In the genomic region with DNA sequence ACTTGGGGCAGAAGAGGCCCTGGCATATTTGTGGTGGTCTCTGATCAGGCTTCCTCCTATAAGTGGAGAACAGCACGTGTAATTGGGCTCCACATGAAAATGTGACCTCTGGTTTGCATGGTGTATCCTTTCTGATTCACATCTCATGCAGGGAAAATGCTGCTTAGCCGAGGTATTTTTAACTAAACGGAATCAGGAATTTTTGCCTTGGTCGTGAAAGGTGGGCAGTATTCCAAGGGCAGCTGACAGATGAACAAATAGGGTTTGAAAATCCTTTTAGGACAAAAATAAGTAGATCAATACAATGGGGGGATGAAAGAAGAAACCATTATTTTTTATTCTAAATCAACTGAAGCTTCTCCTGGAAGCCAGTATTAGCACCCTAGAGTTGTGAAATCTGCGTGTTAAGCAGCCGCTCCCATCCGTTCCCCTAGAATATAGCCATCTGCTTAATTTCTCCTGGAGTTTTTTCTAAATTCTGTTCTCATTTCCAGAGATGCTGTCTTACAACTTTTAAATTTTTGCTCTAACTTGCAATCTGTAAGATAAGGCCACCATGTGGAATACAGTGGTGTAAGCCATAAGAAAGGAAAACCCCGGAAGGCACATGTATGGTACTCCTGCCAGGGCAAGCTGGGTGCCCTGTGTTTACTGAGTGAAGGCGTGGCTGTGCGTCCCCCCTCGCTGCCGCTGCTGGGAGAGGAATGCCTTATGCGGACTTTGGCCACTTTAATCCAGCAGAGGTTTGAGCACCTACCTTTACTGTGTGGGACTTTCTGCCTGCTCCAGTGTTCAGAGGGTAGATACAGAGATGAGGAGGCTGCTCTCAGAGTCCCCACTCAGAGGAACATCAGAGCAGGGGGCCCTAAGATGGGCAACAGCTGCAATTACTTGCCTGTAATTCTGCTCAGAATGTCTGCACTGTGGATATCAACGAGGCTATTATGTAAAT, we compare ENCODE assay signal across 1 cellular context.
A peak's percentile ranks its signal among the peaks of the same experiment; 100 is the strongest.
TF ChIP-seq lines count a peak whose summit lies in the region.

No MANE protein-coding gene starts in this region.

TF ChIP-seq in HepG2, 621 proteins besides CTCF, POLR2A, EP300 and RAD21 (continued from another document and continues in another):
- TF ChIP-seq, protein P1, sequence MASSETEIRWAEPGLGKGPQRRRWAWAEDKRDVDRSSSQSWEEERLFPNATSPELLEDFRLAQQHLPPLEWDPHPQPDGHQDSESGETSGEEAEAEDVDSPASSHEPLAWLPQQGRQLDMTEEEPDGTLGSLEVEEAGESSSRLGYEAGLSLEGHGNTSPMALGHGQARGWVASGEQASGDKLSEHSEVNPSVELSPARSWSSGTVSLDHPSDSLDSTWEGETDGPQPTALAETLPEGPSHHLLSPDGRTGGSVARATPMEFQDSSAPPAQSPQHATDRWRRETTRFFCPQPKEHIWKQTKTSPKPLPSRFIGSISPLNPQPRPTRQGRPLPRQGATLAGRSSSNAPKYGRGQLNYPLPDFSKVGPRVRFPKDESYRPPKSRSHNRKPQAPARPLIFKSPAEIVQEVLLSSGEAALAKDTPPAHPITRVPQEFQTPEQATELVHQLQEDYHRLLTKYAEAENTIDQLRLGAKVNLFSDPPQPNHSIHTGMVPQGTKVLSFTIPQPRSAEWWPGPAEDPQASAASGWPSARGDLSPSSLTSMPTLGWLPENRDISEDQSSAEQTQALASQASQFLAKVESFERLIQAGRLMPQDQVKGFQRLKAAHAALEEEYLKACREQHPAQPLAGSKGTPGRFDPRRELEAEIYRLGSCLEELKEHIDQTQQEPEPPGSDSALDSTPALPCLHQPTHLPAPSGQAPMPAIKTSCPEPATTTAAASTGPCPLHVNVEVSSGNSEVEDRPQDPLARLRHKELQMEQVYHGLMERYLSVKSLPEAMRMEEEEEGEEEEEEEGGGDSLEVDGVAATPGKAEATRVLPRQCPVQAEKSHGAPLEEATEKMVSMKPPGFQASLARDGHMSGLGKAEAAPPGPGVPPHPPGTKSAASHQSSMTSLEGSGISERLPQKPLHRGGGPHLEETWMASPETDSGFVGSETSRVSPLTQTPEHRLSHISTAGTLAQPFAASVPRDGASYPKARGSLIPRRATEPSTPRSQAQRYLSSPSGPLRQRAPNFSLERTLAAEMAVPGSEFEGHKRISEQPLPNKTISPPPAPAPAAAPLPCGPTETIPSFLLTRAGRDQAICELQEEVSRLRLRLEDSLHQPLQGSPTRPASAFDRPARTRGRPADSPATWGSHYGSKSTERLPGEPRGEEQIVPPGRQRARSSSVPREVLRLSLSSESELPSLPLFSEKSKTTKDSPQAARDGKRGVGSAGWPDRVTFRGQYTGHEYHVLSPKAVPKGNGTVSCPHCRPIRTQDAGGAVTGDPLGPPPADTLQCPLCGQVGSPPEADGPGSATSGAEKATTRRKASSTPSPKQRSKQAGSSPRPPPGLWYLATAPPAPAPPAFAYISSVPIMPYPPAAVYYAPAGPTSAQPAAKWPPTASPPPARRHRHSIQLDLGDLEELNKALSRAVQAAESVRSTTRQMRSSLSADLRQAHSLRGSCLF (CRISPR knock-in tag; IDR thresholded peaks at IDR 0.05; ENCODE audit: borderline replicate concordance) = 0 out of 2 replicates have a peak, but pooled peaks have one; percentile 64
- TF ChIP-seq ZNF83 (CRISPR knock-in tag; IDR thresholded peaks at IDR 0.05; ENCODE audit: borderline replicate concordance) (no peak), ZMYM3 (CRISPR knock-in tag; IDR thresholded peaks at IDR 0.05) (peak; percentile 73), NFKBIZ (CRISPR knock-in tag; IDR thresholded peaks at IDR 0.05) (peak; percentile 77; the same call in 1 of the 2 replicates), RBM22 (optimal IDR thresholded peaks at IDR 0.05; ENCODE audit: low read length) (peak; percentile 98), SPEN (CRISPR knock-in tag; IDR thresholded peaks at IDR 0.05; ENCODE audit: low read depth) (peak; percentile 72; the same call in 1 of the 2 replicates), MAZ (IDR thresholded peaks at IDR 0.05; ENCODE audit: borderline replicate concordance, low read depth, low read length) (peak; percentile 82), MAZ (CRISPR knock-in tag; IDR thresholded peaks at IDR 0.05; ENCODE audit: low read depth) (peak; percentile 55; the same call in 1 of the 2 replicates), ZNF124 (CRISPR knock-in tag; IDR thresholded peaks at IDR 0.05) (0 out of 2 replicates have a peak, but pooled peaks have one; percentile 48), NFKB2 (CRISPR knock-in tag; IDR thresholded peaks at IDR 0.05; ENCODE audit: borderline replicate concordance) (peak; percentile 58; the same call in 1 of the 2 replicates), NR2C2 (CRISPR knock-in tag; IDR thresholded peaks at IDR 0.05; ENCODE audit: borderline replicate concordance) (0 out of 2 replicates have a peak, but pooled peaks have one; percentile 47), ZNF746 (CRISPR knock-in tag; IDR thresholded peaks at IDR 0.05) (peak; percentile 88), MEIS1 (CRISPR knock-in tag; IDR thresholded peaks at IDR 0.05; ENCODE audit: borderline replicate concordance) (0 out of 2 replicates have a peak, but pooled peaks have one; percentile 67), ASH2L (IDR thresholded peaks at IDR 0.05; ENCODE audit: insufficient read length, low read depth, low read length) (peak; percentile 56), SIX4 (CRISPR knock-in tag; IDR thresholded peaks at IDR 0.05) (0 out of 2 replicates have a peak, but pooled peaks have one; percentile 63)
- TF ChIP-seq, protein P2, sequence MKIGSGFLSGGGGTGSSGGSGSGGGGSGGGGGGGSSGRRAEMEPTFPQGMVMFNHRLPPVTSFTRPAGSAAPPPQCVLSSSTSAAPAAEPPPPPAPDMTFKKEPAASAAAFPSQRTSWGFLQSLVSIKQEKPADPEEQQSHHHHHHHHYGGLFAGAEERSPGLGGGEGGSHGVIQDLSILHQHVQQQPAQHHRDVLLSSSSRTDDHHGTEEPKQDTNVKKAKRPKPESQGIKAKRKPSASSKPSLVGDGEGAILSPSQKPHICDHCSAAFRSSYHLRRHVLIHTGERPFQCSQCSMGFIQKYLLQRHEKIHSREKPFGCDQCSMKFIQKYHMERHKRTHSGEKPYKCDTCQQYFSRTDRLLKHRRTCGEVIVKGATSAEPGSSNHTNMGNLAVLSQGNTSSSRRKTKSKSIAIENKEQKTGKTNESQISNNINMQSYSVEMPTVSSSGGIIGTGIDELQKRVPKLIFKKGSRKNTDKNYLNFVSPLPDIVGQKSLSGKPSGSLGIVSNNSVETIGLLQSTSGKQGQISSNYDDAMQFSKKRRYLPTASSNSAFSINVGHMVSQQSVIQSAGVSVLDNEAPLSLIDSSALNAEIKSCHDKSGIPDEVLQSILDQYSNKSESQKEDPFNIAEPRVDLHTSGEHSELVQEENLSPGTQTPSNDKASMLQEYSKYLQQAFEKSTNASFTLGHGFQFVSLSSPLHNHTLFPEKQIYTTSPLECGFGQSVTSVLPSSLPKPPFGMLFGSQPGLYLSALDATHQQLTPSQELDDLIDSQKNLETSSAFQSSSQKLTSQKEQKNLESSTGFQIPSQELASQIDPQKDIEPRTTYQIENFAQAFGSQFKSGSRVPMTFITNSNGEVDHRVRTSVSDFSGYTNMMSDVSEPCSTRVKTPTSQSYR (CRISPR knock-in tag; IDR thresholded peaks at IDR 0.05; ENCODE audit: borderline replicate concordance) = peak; percentile 90
- TF ChIP-seq, protein P3, sequence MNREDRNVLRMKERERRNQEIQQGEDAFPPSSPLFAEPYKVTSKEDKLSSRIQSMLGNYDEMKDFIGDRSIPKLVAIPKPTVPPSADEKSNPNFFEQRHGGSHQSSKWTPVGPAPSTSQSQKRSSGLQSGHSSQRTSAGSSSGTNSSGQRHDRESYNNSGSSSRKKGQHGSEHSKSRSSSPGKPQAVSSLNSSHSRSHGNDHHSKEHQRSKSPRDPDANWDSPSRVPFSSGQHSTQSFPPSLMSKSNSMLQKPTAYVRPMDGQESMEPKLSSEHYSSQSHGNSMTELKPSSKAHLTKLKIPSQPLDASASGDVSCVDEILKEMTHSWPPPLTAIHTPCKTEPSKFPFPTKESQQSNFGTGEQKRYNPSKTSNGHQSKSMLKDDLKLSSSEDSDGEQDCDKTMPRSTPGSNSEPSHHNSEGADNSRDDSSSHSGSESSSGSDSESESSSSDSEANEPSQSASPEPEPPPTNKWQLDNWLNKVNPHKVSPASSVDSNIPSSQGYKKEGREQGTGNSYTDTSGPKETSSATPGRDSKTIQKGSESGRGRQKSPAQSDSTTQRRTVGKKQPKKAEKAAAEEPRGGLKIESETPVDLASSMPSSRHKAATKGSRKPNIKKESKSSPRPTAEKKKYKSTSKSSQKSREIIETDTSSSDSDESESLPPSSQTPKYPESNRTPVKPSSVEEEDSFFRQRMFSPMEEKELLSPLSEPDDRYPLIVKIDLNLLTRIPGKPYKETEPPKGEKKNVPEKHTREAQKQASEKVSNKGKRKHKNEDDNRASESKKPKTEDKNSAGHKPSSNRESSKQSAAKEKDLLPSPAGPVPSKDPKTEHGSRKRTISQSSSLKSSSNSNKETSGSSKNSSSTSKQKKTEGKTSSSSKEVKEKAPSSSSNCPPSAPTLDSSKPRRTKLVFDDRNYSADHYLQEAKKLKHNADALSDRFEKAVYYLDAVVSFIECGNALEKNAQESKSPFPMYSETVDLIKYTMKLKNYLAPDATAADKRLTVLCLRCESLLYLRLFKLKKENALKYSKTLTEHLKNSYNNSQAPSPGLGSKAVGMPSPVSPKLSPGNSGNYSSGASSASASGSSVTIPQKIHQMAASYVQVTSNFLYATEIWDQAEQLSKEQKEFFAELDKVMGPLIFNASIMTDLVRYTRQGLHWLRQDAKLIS (CRISPR knock-in tag; IDR thresholded peaks at IDR 0.05) = no peak
- TF ChIP-seq, protein P4, sequence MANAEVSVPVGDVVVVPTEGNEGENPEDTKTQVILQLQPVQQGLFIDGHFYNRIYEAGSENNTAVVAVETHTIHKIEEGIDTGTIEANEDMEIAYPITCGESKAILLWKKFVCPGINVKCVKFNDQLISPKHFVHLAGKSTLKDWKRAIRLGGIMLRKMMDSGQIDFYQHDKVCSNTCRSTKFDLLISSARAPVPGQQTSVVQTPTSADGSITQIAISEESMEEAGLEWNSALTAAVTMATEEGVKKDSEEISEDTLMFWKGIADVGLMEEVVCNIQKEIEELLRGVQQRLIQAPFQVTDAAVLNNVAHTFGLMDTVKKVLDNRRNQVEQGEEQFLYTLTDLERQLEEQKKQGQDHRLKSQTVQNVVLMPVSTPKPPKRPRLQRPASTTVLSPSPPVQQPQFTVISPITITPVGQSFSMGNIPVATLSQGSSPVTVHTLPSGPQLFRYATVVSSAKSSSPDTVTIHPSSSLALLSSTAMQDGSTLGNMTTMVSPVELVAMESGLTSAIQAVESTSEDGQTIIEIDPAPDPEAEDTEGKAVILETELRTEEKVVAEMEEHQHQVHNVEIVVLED (CRISPR knock-in tag; IDR thresholded peaks at IDR 0.05; ENCODE audit: borderline replicate concordance) = peak; percentile 64; the same call in 1 of the 2 replicates
- TF ChIP-seq, protein P5, sequence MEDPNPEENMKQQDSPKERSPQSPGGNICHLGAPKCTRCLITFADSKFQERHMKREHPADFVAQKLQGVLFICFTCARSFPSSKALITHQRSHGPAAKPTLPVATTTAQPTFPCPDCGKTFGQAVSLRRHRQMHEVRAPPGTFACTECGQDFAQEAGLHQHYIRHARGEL (CRISPR knock-in tag; IDR thresholded peaks at IDR 0.05) = no peak
- TF ChIP-seq, protein P6, sequence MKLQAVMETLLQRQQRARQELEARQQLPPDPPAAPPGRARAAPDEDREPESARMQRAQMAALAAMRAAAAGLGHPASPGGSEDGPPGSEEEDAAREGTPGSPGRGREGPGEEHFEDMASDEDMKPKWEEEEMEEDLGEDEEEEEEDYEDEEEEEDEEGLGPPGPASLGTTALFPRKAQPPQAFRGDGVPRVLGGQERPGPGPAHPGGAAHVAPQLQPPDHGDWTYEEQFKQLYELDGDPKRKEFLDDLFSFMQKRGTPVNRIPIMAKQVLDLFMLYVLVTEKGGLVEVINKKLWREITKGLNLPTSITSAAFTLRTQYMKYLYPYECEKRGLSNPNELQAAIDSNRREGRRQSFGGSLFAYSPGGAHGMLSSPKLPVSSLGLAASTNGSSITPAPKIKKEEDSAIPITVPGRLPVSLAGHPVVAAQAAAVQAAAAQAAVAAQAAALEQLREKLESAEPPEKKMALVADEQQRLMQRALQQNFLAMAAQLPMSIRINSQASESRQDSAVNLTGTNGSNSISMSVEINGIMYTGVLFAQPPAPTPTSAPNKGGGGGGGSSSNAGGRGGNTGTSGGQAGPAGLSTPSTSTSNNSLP (IDR thresholded peaks at IDR 0.05; ENCODE audit: low read depth, low read length) = peak; percentile 47; the same call in 1 of the 2 replicates
- TF ChIP-seq, protein P7, sequence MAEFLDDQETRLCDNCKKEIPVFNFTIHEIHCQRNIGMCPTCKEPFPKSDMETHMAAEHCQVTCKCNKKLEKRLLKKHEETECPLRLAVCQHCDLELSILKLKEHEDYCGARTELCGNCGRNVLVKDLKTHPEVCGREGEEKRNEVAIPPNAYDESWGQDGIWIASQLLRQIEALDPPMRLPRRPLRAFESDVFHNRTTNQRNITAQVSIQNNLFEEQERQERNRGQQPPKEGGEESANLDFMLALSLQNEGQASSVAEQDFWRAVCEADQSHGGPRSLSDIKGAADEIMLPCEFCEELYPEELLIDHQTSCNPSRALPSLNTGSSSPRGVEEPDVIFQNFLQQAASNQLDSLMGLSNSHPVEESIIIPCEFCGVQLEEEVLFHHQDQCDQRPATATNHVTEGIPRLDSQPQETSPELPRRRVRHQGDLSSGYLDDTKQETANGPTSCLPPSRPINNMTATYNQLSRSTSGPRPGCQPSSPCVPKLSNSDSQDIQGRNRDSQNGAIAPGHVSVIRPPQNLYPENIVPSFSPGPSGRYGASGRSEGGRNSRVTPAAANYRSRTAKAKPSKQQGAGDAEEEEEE (CRISPR knock-in tag; IDR thresholded peaks at IDR 0.05; ENCODE audit: borderline replicate concordance) = 0 out of 2 replicates have a peak, but pooled peaks have one; percentile 80
- TF ChIP-seq, protein P8, sequence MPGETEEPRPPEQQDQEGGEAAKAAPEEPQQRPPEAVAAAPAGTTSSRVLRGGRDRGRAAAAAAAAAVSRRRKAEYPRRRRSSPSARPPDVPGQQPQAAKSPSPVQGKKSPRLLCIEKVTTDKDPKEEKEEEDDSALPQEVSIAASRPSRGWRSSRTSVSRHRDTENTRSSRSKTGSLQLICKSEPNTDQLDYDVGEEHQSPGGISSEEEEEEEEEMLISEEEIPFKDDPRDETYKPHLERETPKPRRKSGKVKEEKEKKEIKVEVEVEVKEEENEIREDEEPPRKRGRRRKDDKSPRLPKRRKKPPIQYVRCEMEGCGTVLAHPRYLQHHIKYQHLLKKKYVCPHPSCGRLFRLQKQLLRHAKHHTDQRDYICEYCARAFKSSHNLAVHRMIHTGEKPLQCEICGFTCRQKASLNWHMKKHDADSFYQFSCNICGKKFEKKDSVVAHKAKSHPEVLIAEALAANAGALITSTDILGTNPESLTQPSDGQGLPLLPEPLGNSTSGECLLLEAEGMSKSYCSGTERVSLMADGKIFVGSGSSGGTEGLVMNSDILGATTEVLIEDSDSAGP (CRISPR knock-in tag; IDR thresholded peaks at IDR 0.05; ENCODE audit: borderline replicate concordance) = peak; percentile 74
